In the genomic region with DNA sequence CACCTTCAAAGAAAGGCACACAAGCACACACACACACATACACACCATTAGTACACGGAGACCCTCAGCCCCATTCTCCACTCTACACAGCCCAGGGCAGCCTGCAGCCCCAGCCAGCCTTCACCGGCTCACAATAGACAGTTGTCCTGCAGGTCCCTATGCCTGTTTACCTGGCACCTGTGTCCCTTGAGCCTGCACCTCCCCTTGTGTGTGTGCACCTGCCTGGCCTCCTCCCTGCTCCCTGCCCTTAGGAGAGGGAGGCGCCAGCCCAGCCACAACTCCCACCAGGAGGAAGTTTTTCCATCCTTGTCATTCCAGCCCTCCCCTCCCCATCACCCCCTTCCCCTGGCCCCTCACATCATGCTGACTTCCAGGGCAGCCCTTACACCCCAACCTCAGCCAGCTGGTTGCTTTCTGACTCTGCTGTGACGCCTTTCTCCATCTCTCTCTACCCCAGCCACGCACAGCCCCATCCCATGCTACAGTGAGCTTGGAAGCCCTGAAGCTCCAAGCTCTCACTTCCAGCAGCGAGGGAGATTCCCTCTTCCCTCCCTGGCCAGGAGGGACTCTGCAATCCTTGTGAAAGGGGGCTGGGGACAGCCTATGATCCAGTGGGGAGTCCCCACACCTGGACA, we compare ENCODE assay signal across 8 cellular contexts. TPM values are rescaled to one million over a fixed set of nuclear protein-coding genes. Genes with fewer than 3 reads are reported as not detected.
DNase-seq lines count a peak whose midpoint lies in the region; ATAC-seq, FAIRE-seq and TF ChIP-seq lines count a peak whose summit lies in the region.

No MANE protein-coding gene starts in this region.

- DNase-seq in AG04449 (ENCODE audit: low read depth, low spot score) (no peak), K562 (ENCODE audit: extremely low read depth in 1 of 4, low spot score in 3 of 4) (no peak), mucosa of gallbladder (ENCODE audit: low spot score) (peak; percentile 39), omental fat pad (ENCODE audit: low spot score) (no peak)

- no peak for FAIRE-seq in K562 (lab: Jason Lieb, UNC)

- H3K9ac ChIP-seq in HUES48 (ENCODE audit: low read depth, low read length) (no peak overlapping the region), K562 (ENCODE audit: insufficient read depth in 1 of 2, low read depth in 2 of 2, low read length in 2 of 2) (peak overlapping the region; percentile 36 to 95; a peak in 3 of 4 replicates)

- no peak for TF ChIP-seq RAD21 in K562 (CRISPR knock-in tag; conservative IDR thresholded peaks at IDR 0.05 in 1 of 2, IDR thresholded peaks at IDR 0.05 in 1 of 2)

- TF ChIP-seq CTCF in AG04449 (IDR thresholded peaks at IDR 0.05; ENCODE audit: insufficient read depth, low read length, missing control alignments) (no peak), K562 (IDR thresholded peaks at IDR 0.05 in 2 of 3, conservative IDR thresholded peaks at IDR 0.05 in 1 of 3; ENCODE audit: insufficient read depth in 2 of 3, low read depth in 1 of 3, low read length in 3 of 3) (no peak), omental fat pad (IDR thresholded peaks at IDR 0.05) (no peak)

- in situ Hi-C loops in K562 (cut with MboI) = no loop called here

- TF ChIP-seq POLR2A in K562 (conservative IDR thresholded peaks at IDR 0.05) = no peak

- H3K4me2 ChIP-seq in K562 (ENCODE audit: insufficient read depth, low read length) = peak overlapping the region; percentile 86

- no peak overlapping the region for H3K27ac ChIP-seq in HUES48 (ENCODE audit: low read depth, low read length)
- H3K27ac ChIP-seq in K562 (ENCODE audit: extremely low read depth, low read depth, low read length) = peak overlapping the region; percentile 20; the same call in 1 of the 3 replicates

- CTCF ChIA-PET in AG04449 (lab: Yijun Ruan, JAX) = interaction anchor here (0.8 to 16.0 kb wide), 33 partner anchors 8 to 295 kb away, joined by 3 to 320 read pairs (median 6); partner anchors contain the start of genes SCGB1A1, TUT1 and ZBTB3
- CTCF ChIA-PET in K562 (lab: Yijun Ruan, JAX; ENCODE audit: low intra/inter-chr PET ratio) = interaction anchor here (0.7 to 1.1 kb wide), 3 partner anchors 18 to 147 kb away, joined by 3 to 4 read pairs (median 4); no protein-coding TSS in a partner anchor

- POLR2A ChIA-PET in AG04449 (lab: Yijun Ruan, JAX) = interaction anchor here (0.8 to 4.3 kb wide), 10 partner anchors 9 to 299 kb away, joined by 3 to 77 read pairs (median 12); partner anchors contain the start of genes EEF1G and TUT1
- POLR2A ChIA-PET in K562 (lab: Yijun Ruan, JAX) = interaction anchor here (0.5 to 3.0 kb wide), 15 partner anchors 10 to 411 kb away, joined by 3 to 17 read pairs (median 5); partner anchors contain the start of genes C11orf98 and EEF1G

- H3K4me1 ChIP-seq in HUES48 (ENCODE audit: control insufficient read depth, insufficient read depth, low read length) = peaks cover 11% of the 10 kb centered on the region
- peaks cover 71 to 83% of the 10 kb centered on the region in 2 experiments for H3K4me1 ChIP-seq in K562 (replicated peaks in 1 of 2; ENCODE audit: control insufficient read depth in 2 of 2, insufficient read depth in 2 of 2, low read length in 2 of 2)

- H3K9me3 ChIP-seq in HUES48 (ENCODE audit: control insufficient read depth, insufficient read depth, low read length) (no peaks in the 10 kb centered on the region), K562 (replicated peaks; ENCODE audit: control insufficient read depth, insufficient read depth, low read depth, low read length) (no peaks in the 10 kb centered on the region)

- no peaks in the 10 kb centered on the region; the same call in 1 of the 2 replicates for H4K20me1 ChIP-seq in K562 (replicated peaks; ENCODE audit: control insufficient read depth, insufficient read depth, low read length)

- no peak for TF ChIP-seq EP300 in K562 (IDR thresholded peaks at IDR 0.05; ENCODE audit: low read length)

- peak overlapping the region; percentile 71 for H2AFZ ChIP-seq in K562 (ENCODE audit: low read depth, low read length)

- WGBS in K562 (ENCODE audit: insufficient coverage, low coverage, missing lambda C conversion rate) = 69% methylated on average over 5 of the region's 6 CpGs

- H3K79me2 ChIP-seq in K562 (ENCODE audit: control insufficient read depth, insufficient read depth, low read length) = peaks cover 87% of the 10 kb centered on the region

- peaks cover 48% of the 10 kb centered on the region for H3K27me3 ChIP-seq in HUES48 (ENCODE audit: control insufficient read depth, insufficient read depth, low read length)
- H3K27me3 ChIP-seq in K562 (ENCODE audit: control insufficient read depth in 2 of 2, insufficient read depth in 2 of 2, low read length in 2 of 2) = no peaks in the 10 kb centered on the region

- ATAC-seq in K562 (no peak), HG03280 (IDR thresholded peaks at IDR 0.05; ENCODE audit: unreplicated experiment) (no peak), omental fat pad (ENCODE audit: low FRiP score) (no peak), GM18498 (IDR thresholded peaks at IDR 0.05; ENCODE audit: unreplicated experiment) (no peak)
- ATAC-seq in activated CD4-positive, CD25-positive, alpha-beta regulatory T cell treated with anti-CD3 and anti-CD28 coated beads, Interleukin-2, amount 50 U/mL, for 24 hours = no peak

- H3K36me3 ChIP-seq in HUES48 (ENCODE audit: control insufficient read depth, insufficient read depth, low read length) = no peaks in the 10 kb centered on the region
- no peaks in the 10 kb centered on the region for H3K36me3 ChIP-seq in K562 (ENCODE audit: control insufficient read depth, insufficient read depth, low read length)

- intact Hi-C loops in K562 (cut with micrococcal nuclease) = loop anchor here (1.0 to 2.0 kb wide), 3 partner anchors 33 to 118 kb away; no protein-coding TSS in a partner anchor

- H3K9me1 ChIP-seq in K562 (ENCODE audit: control insufficient read depth, insufficient read depth, low read length) = peaks cover 6% of the 10 kb centered on the region

- BruUV-seq in K562 (replicated peaks; lab: Mats Ljungman, UMichigan) = no TSS peak

- H3K4me3 ChIP-seq in AG04449 (ENCODE audit: low read depth, low read length) (peak overlapping the region; percentile 98), HUES48 (ENCODE audit: low read depth, low read length) (peak overlapping the region; percentile 32; the same call in 1 of the 2 replicates), K562 (no peak overlapping the region)

RNA-seq across cellular contexts. Expression of gene AHNAK, which starts 4.4 kb away (rescaled TPM):
- 39.7 and 135 TPM in 2 replicates for total RNA-seq in K562 (2011; cell fraction: chromatin; rRNA removed; ENCODE audit: low replicate concordance)
- 22.0 and 31.1 TPM in 2 replicates for total RNA-seq in K562 (2011; cell fraction: nucleolus; rRNA removed)
- total RNA-seq in K562 (2011; cell fraction: nucleoplasm; rRNA removed) = 33.6 and 34.6 TPM in 2 replicates
- total RNA-seq in K562 (2014; rRNA removed) (66.4 and 75.0 TPM in 2 replicates), K562 (2014; rRNA removed; fragmentation: Illumina TruSeq; extraction: Trizol) (44.1 and 45.1 TPM in 2 replicates), K562 (2015; rRNA removed; fragmentation: Illumina TruSeq; extraction: Trizol) (71.3 and 71.7 TPM in 2 replicates), K562 (2021) (89.2 and 89.7 TPM in 2 replicates), mucosa of gallbladder (549 TPM), omental fat pad (1,000 to 10,000 TPM in 3 of 4 donors, 100 to 1,000 TPM in 1; 874 to 1,336 (median 1,047) TPM)
- polyA plus RNA-seq in K562 (2011; rRNA removed) (17.6 and 33.5 TPM in 2 replicates), K562 (2014; fragmentation: Illumina TruSeq; extraction: Trizol) (35.3 and 45.0 TPM in 2 replicates), K562 (2014; fragmentation: Nextera tagmentation; extraction: Ambion mirVana) (1 to 10 TPM; 1.5 to 2.5 TPM), K562 (2014; rRNA removed) (26.0 and 30.1 TPM in 2 replicates)
- polyA plus RNA-seq in K562 (2011; cell fraction: cytosol; rRNA removed) = 5.7 and 18.0 TPM in 2 replicates
- 53.7 and 161 TPM in 2 replicates for polyA plus RNA-seq in K562 (2011; cell fraction: nucleus; rRNA removed)
- polyA plus RNA-seq in K562 (2012) = 43.6 and 58.2 TPM in 2 replicates
- polyA minus RNA-seq in K562 (2011; rRNA and poly(A)+ RNA removed) = 82.9 and 138 TPM in 2 replicates
- 55.4 and 84.5 TPM in 2 replicates for polyA minus RNA-seq in K562 (2011; cell fraction: cytosol; rRNA and poly(A)+ RNA removed)
- 20.5 and 109 TPM in 2 replicates for polyA minus RNA-seq in K562 (2011; cell fraction: nucleus; rRNA and poly(A)+ RNA removed)

RNA-seq across cellular contexts. Expression of gene EEF1G, which starts 31.5 kb away (rescaled TPM):
- 157 and 277 TPM in 2 replicates for total RNA-seq in K562 (2011; cell fraction: chromatin; rRNA removed; ENCODE audit: low replicate concordance)
- total RNA-seq in K562 (2011; cell fraction: nucleolus; rRNA removed) = 471 and 476 TPM in 2 replicates
- 624 and 1,167 TPM in 2 replicates for total RNA-seq in K562 (2011; cell fraction: nucleoplasm; rRNA removed)
- 2,058 and 2,269 TPM in 2 replicates for total RNA-seq in K562 (2014; rRNA removed)
- total RNA-seq in K562 (2014; rRNA removed; fragmentation: Illumina TruSeq; extraction: Trizol) = 1,872 and 2,117 TPM in 2 replicates
- total RNA-seq in K562 (2015; rRNA removed; fragmentation: Illumina TruSeq; extraction: Trizol) = 2,017 and 2,035 TPM in 2 replicates
- total RNA-seq in K562 (2021) = 1,822 and 1,912 TPM in 2 replicates
- polyA plus RNA-seq in K562 (2011; rRNA removed) = 2,098 and 2,266 TPM in 2 replicates
- polyA plus RNA-seq in K562 (2011; cell fraction: cytosol; rRNA removed) = 2,402 and 2,852 TPM in 2 replicates
- polyA plus RNA-seq in K562 (2011; cell fraction: nucleus; rRNA removed) = 1,113 and 1,374 TPM in 2 replicates
- 1,964 and 2,831 TPM in 2 replicates for polyA plus RNA-seq in K562 (2012)
- polyA plus RNA-seq in K562 (2014; fragmentation: Illumina TruSeq; extraction: Trizol) = 1,982 and 2,349 TPM in 2 replicates
- 1,000 to 10,000 TPM in 1 of 2 experiments, 100 to 1,000 TPM in 1; 985 to 1,460 TPM for polyA plus RNA-seq in K562 (2014; fragmentation: Nextera tagmentation; extraction: Ambion mirVana)
- 1,633 and 1,674 TPM in 2 replicates for polyA plus RNA-seq in K562 (2014; rRNA removed)
- 1,497 and 1,545 TPM in 2 replicates for polyA minus RNA-seq in K562 (2011; rRNA and poly(A)+ RNA removed)
- polyA minus RNA-seq in K562 (2011; cell fraction: cytosol; rRNA and poly(A)+ RNA removed) = 1,399 and 1,500 TPM in 2 replicates
- polyA minus RNA-seq in K562 (2011; cell fraction: nucleus; rRNA and poly(A)+ RNA removed) = 145 and 316 TPM in 2 replicates
- total RNA-seq in mucosa of gallbladder = 1,062 TPM
- 1,000 to 10,000 TPM; 1,194 to 1,561 (median 1,267) TPM for total RNA-seq in omental fat pad

RNA-seq across cellular contexts. Expression of gene TUT1, which starts 49.1 kb away (rescaled TPM):
- total RNA-seq in K562 (2011; cell fraction: chromatin; rRNA removed; ENCODE audit: low replicate concordance) = 47.7 and 72.1 TPM in 2 replicates
- 38.0 and 41.8 TPM in 2 replicates for total RNA-seq in K562 (2011; cell fraction: nucleolus; rRNA removed)
- 30.8 and 37.0 TPM in 2 replicates for total RNA-seq in K562 (2011; cell fraction: nucleoplasm; rRNA removed)
- 18.5 and 20.9 TPM in 2 replicates for total RNA-seq in K562 (2014; rRNA removed)
- 7.2 and 9.6 TPM in 2 replicates for total RNA-seq in K562 (2014; rRNA removed; fragmentation: Illumina TruSeq; extraction: Trizol)
- total RNA-seq in K562 (2015; rRNA removed; fragmentation: Illumina TruSeq; extraction: Trizol) = 11.5 and 12.4 TPM in 2 replicates
- total RNA-seq in K562 (2021) = 38.9 and 44.3 TPM in 2 replicates
- 15.7 and 31.2 TPM in 2 replicates for polyA plus RNA-seq in K562 (2011; rRNA removed)
- polyA plus RNA-seq in K562 (2011; cell fraction: cytosol; rRNA removed) = 12.9 and 21.9 TPM in 2 replicates
- 57.1 and 64.8 TPM in 2 replicates for polyA plus RNA-seq in K562 (2011; cell fraction: nucleus; rRNA removed)
- 25.7 and 28.0 TPM in 2 replicates for polyA plus RNA-seq in K562 (2012)
- polyA plus RNA-seq in K562 (2014; fragmentation: Illumina TruSeq; extraction: Trizol) = 22.8 and 26.7 TPM in 2 replicates
- 1 to 10 TPM in 1 of 2 experiments, under 1 TPM in 1; 0.66 to 1.5 TPM for polyA plus RNA-seq in K562 (2014; fragmentation: Nextera tagmentation; extraction: Ambion mirVana)
- 24.3 and 28.2 TPM in 2 replicates for polyA plus RNA-seq in K562 (2014; rRNA removed)
- 12.0 and 15.6 TPM in 2 replicates for polyA minus RNA-seq in K562 (2011; rRNA and poly(A)+ RNA removed)
- polyA minus RNA-seq in K562 (2011; cell fraction: cytosol; rRNA and poly(A)+ RNA removed) = 8.6 and 12.8 TPM in 2 replicates
- 10.0 and 15.2 TPM in 2 replicates for polyA minus RNA-seq in K562 (2011; cell fraction: nucleus; rRNA and poly(A)+ RNA removed)
- 26.2 TPM for total RNA-seq in mucosa of gallbladder
- total RNA-seq in omental fat pad = 10 to 100 TPM in 3 of 4 donors, 1 to 10 TPM in 1; 7.9 to 11.0 (median 10.5) TPM

RNA-seq across cellular contexts. Expression of gene MTA2, which starts 59.4 kb away (rescaled TPM):
- total RNA-seq in K562 (2011; cell fraction: chromatin; rRNA removed; ENCODE audit: low replicate concordance) = 245 and 284 TPM in 2 replicates
- 124 TPM in 2 replicates for total RNA-seq in K562 (2011; cell fraction: nucleolus; rRNA removed)
- total RNA-seq in K562 (2011; cell fraction: nucleoplasm; rRNA removed) = 132 and 142 TPM in 2 replicates
- total RNA-seq in K562 (2014; rRNA removed) (185 and 203 TPM in 2 replicates), K562 (2014; rRNA removed; fragmentation: Illumina TruSeq; extraction: Trizol) (161 and 172 TPM in 2 replicates), K562 (2015; rRNA removed; fragmentation: Illumina TruSeq; extraction: Trizol) (195 and 217 TPM in 2 replicates), K562 (2021) (176 and 203 TPM in 2 replicates), mucosa of gallbladder (87.6 TPM), omental fat pad (100 to 1,000 TPM in 2 of 4 donors, 10 to 100 TPM in 2; 77.1 to 172 (median 89.6) TPM)
- polyA plus RNA-seq in K562 (2011; rRNA removed) (36.0 and 48.6 TPM in 2 replicates), K562 (2014; fragmentation: Illumina TruSeq; extraction: Trizol) (190 and 220 TPM in 2 replicates), K562 (2014; fragmentation: Nextera tagmentation; extraction: Ambion mirVana) (1 to 10 TPM; 6.2 to 9.9 TPM), K562 (2014; rRNA removed) (121 and 125 TPM in 2 replicates)
- polyA plus RNA-seq in K562 (2011; cell fraction: cytosol; rRNA removed) = 40.7 and 41.9 TPM in 2 replicates
- 130 and 158 TPM in 2 replicates for polyA plus RNA-seq in K562 (2011; cell fraction: nucleus; rRNA removed)
- polyA plus RNA-seq in K562 (2012) = 115 and 136 TPM in 2 replicates
- polyA minus RNA-seq in K562 (2011; rRNA and poly(A)+ RNA removed) = 61.0 and 97.7 TPM in 2 replicates
- polyA minus RNA-seq in K562 (2011; cell fraction: cytosol; rRNA and poly(A)+ RNA removed) = 55.1 and 63.3 TPM in 2 replicates
- 55.5 and 81.5 TPM in 2 replicates for polyA minus RNA-seq in K562 (2011; cell fraction: nucleus; rRNA and poly(A)+ RNA removed)
